17 cellular contexts compared by ENCODE assay signal in the genomic region with DNA sequence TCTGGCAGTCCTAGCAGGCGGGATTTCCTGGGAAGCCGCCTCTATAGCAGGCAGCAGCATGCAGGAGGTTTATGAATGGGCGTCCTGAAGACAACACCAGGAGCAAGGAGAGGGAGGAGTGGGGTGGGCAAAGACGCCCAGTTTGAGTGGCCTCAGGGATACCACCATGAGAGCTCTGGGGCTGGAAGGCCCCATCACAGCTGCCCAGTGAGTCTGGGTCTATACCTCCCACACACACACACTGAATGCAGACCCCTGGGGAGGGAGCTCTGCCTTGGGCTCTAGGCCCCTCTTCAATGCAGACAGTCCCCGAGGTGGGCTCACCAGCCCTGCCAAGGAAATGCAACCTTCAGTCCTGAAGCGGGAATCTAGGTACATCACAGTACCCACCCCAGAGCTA.
A peak's percentile ranks its signal among the peaks of the same experiment; 100 is the strongest.
DNase-seq lines count a peak whose midpoint lies in the region; ATAC-seq and TF ChIP-seq lines count a peak whose summit lies in the region.
"Had no signal": no experiment of that assay in that cellular context is flagged by ENCODE, and none has a peak within 500 bp of the region (broad histone marks: within the 10 kb centered on the region; RNA-seq: fewer than 3 reads in every experiment).

No MANE protein-coding gene starts in this region.

- 66% methylated on average over 6 of the region's 6 CpGs for WGBS in right cardiac atrium

- no peak for TF ChIP-seq POLR2A in vagina (IDR thresholded peaks at IDR 0.05)

- no peaks in the 10 kb centered on the region for H3K79me2 ChIP-seq in neural progenitor cell (ENCODE audit: low read depth)

- no peaks in the 10 kb centered on the region for H3K27me3 ChIP-seq in right atrium auricular region
- H3K27me3 ChIP-seq in right cardiac atrium (ENCODE audit: control insufficient read depth, insufficient read depth), result no peaks in the 10 kb centered on the region
- no peaks in the 10 kb centered on the region for H3K27me3 ChIP-seq in neural progenitor cell
- H3K27me3 ChIP-seq in vagina, result no peaks in the 10 kb centered on the region

- no peaks in the 10 kb centered on the region for H3K9me3 ChIP-seq in right atrium auricular region
- no peaks in the 10 kb centered on the region for H3K9me3 ChIP-seq in right cardiac atrium (ENCODE audit: control insufficient read depth, low read length)
- no peaks in the 10 kb centered on the region for H3K9me3 ChIP-seq in neural progenitor cell (ENCODE audit: low read depth)
- H3K9me3 ChIP-seq in vagina, result no peaks in the 10 kb centered on the region
- H3K9me3 ChIP-seq: HAP-1 had no signal

- H3K4me3 ChIP-seq in right atrium auricular region (no peak overlapping the region), right cardiac atrium (ENCODE audit: low read length) (no peak overlapping the region), neural progenitor cell (no peak overlapping the region), vagina (no peak overlapping the region)
- H3K4me3 ChIP-seq: GM12878, HAP-1 had no signal

- intact Hi-C loops in right cardiac atrium (cut with DNase I) (loop anchor here in 2 of 4 donors (5.0 kb wide), 1 partner anchor 34 kb away; no protein-coding TSS in a partner anchor), vagina (cut with DNase I) (loop anchor here (5.0 kb wide), 1 partner anchor 34 kb away; no protein-coding TSS in a partner anchor)

- ATAC-seq in right cardiac atrium, result no peak
- no peak for ATAC-seq in HG03280 (IDR thresholded peaks at IDR 0.05; ENCODE audit: unreplicated experiment)
- ATAC-seq: GM12878 had no signal

- no peak overlapping the region for H3K9ac ChIP-seq in neural progenitor cell

- H3K4me1 ChIP-seq in right atrium auricular region (peaks cover 0 to 24% of the 10 kb centered on the region in 2 donors), right cardiac atrium (ENCODE audit: control insufficient read depth, insufficient read depth, low read length) (peaks cover 9% of the 10 kb centered on the region), neural progenitor cell (peaks cover 13% of the 10 kb centered on the region), vagina (peaks cover 24% of the 10 kb centered on the region)

- H3K9me3 Mint-ChIP-seq in neural progenitor cell, result peaks cover 2% of the 10 kb centered on the region
- H3K9me3 Mint-ChIP-seq: activated naive CD4-positive, alpha-beta T cell treated with anti-CD3 and anti-CD28 coated beads for 36 hours; neural crest cell; T-helper 1 cell treated with Interleukin-12 subunit alpha and Interleukin-12 subunit beta and Interleukin-4 antibody, amounts not matched to agents 30 μg/mL and 1 μg/mL, for 36 hours had no signal

- H3K27me3 Mint-ChIP-seq in neural progenitor cell (ENCODE audit: insufficient read depth, low read depth), result no peaks in the 10 kb centered on the region

- DNase-seq in right atrium auricular region (ENCODE audit: low spot score) (no peak), right cardiac atrium (no peak), epithelial cell of prostate (ENCODE audit: low read depth, low spot score) (no peak), neural progenitor cell (ENCODE audit: low spot score) (peak; percentile 20), vagina (ENCODE audit: extremely low spot score in 2 of 2) (no peak), NCI-H2196 treated with DMSO at 0.1 percent for 48 hours (lab: John Stamatoyannopoulos, UW; ENCODE audit: unreplicated experiment) (no peak), mucosa of gallbladder (ENCODE audit: low spot score) (no peak)
- DNase-seq: activated naive CD4-positive, alpha-beta T cell treated with anti-CD3 and anti-CD28 coated beads for 36 hours; COR-L47; NCI-H2107; NCI-H748 treated with DMSO at 0.1 percent for 48 hours; RPMI8226 had no signal

- H3K4me1 Mint-ChIP-seq in neural progenitor cell, result peaks cover 30% of the 10 kb centered on the region

- H3K4me2 ChIP-seq in neural progenitor cell, result no peak overlapping the region

- H3K4me3 Mint-ChIP-seq in neural progenitor cell, result no peak overlapping the region
- H3K4me3 Mint-ChIP-seq: activated naive CD4-positive, alpha-beta T cell treated with anti-CD3 and anti-CD28 coated beads for 36 hours; neural crest cell; T-helper 1 cell treated with Interleukin-12 subunit alpha and Interleukin-12 subunit beta and Interleukin-4 antibody, amounts not matched to agents 30 μg/mL and 1 μg/mL, for 36 hours had no signal

- peaks cover 5% of the 10 kb centered on the region for H3K36me3 Mint-ChIP-seq in neural progenitor cell

- peak overlapping the region; percentile 78 to 87 for H3K27ac ChIP-seq in right atrium auricular region
- H3K27ac ChIP-seq in right cardiac atrium (ENCODE audit: low read length), result no peak overlapping the region
- H3K27ac ChIP-seq in epithelial cell of prostate, result peak overlapping the region; percentile 94
- H3K27ac ChIP-seq in neural progenitor cell, result no peak overlapping the region
- peak overlapping the region; percentile 92 for H3K27ac ChIP-seq in vagina

- H4K20me1 ChIP-seq in neural progenitor cell (ENCODE audit: low read depth), result peaks cover 4% of the 10 kb centered on the region

- TF ChIP-seq CTCF in right atrium auricular region (IDR thresholded peaks at IDR 0.05) (no peak), neural progenitor cell (IDR thresholded peaks at IDR 0.05) (no peak), vagina (IDR thresholded peaks at IDR 0.05) (no peak)

- H3K27ac Mint-ChIP-seq in neural progenitor cell, result no peak overlapping the region
- H3K27ac Mint-ChIP-seq: activated naive CD4-positive, alpha-beta T cell treated with anti-CD3 and anti-CD28 coated beads for 36 hours; T-helper 1 cell treated with Interleukin-12 subunit alpha and Interleukin-12 subunit beta and Interleukin-4 antibody, amounts not matched to agents 30 μg/mL and 1 μg/mL, for 36 hours had no signal

- H3F3A ChIP-seq in neural progenitor cell (ENCODE audit: low read depth), result peaks cover 5% of the 10 kb centered on the region

- no peak overlapping the region for H2AFZ ChIP-seq in neural progenitor cell (replicated peaks)

- peaks cover 3% of the 10 kb centered on the region for H3K36me3 ChIP-seq in right atrium auricular region
- H3K36me3 ChIP-seq in neural progenitor cell, result no peaks in the 10 kb centered on the region
- peaks cover 0 to 6% of the 10 kb centered on the region in 2 donors for H3K36me3 ChIP-seq in vagina

Comparison
In these comparisons a context has a peak if more than half of its experiments do, and no peak if none do; other contexts are left out.
1. H3K27ac ChIP-seq: peak in right atrium auricular region (2 of 2), epithelial cell of prostate (single experiment) and vagina (single experiment); none in right cardiac atrium (single experiment) and neural progenitor cell (single experiment).